Comparison of ENCODE assay signal across 9 cellular contexts in genomic region chr14:54683882-54684794, GRCh38.
A peak's percentile ranks its signal among the peaks of the same experiment; 100 is the strongest.
DNase-seq lines count a peak whose midpoint lies in the region; ATAC-seq and TF ChIP-seq lines count a peak whose summit lies in the region.
"Had no signal": no experiment of that assay in that cellular context is flagged by ENCODE, and none has a peak within 500 bp of the region (broad histone marks: within the 10 kb centered on the region; RNA-seq: fewer than 3 reads in every experiment).

No MANE protein-coding gene starts in this region.

- no peak for TF ChIP-seq CTCF in BJ (IDR thresholded peaks at IDR 0.05; ENCODE audit: insufficient read depth, low read depth, low read length)
- TF ChIP-seq CTCF in Peyer's patch (IDR thresholded peaks at IDR 0.05): no peak
- TF ChIP-seq CTCF in fibroblast of mammary gland (conservative IDR thresholded peaks at IDR 0.05; ENCODE audit: control insufficient read depth, insufficient read depth, low read depth, low read length): no peak
- no peak for TF ChIP-seq CTCF in osteocyte (IDR thresholded peaks at IDR 0.05)

- peak overlapping the region; percentile 8 to 82 (median 44) for H3K27ac ChIP-seq in Peyer's patch

- no peak overlapping the region for H3K4me3 ChIP-seq in BJ (ENCODE audit: low read depth, low read length)
- no peak overlapping the region for H3K4me3 ChIP-seq in Peyer's patch
- peak overlapping the region; percentile 13 for H3K4me3 ChIP-seq in fibroblast of mammary gland (ENCODE audit: control insufficient read depth, low read depth, low read length)

- DNase-seq in BJ (ENCODE audit: low read depth) (peak; percentile 84), Peyer's patch (peak in 1 of 3 donors; percentile 60), fibroblast of mammary gland (ENCODE audit: low read depth) (peak; percentile 90), osteocyte (ENCODE audit: extremely low spot score, unreplicated experiment) (no peak), erythroblast (lab: John Stamatoyannopoulos, UW) (no peak)
- DNase-seq: hippocampal formation had no signal

- H3K36me3 ChIP-seq in BJ (ENCODE audit: control insufficient read depth, insufficient read depth, low read length): no peaks in the 10 kb centered on the region
- no peaks in the 10 kb centered on the region for H3K36me3 ChIP-seq in Peyer's patch

- H3K4me1 ChIP-seq in Peyer's patch: peaks cover 0 to 32% (median 0%) of the 10 kb centered on the region in 4 donors

- CTCF ChIA-PET in BJ (lab: Yijun Ruan, JAX): interaction anchor here (0.6 to 5.4 kb wide), 11 partner anchors 9 to 122 kb away, joined by 3 to 32 read pairs (median 5); no protein-coding TSS in a partner anchor

- no peak for ATAC-seq in GM21717 (IDR thresholded peaks at IDR 0.05; ENCODE audit: unreplicated experiment)
- ATAC-seq in GM18909 (IDR thresholded peaks at IDR 0.05; ENCODE audit: poor library complexity, unreplicated experiment): no peak
- no peak for ATAC-seq in HG03095 (IDR thresholded peaks at IDR 0.05; ENCODE audit: unreplicated experiment)

- no peaks in the 10 kb centered on the region for H3K9me3 ChIP-seq in Peyer's patch

- H3K27me3 Mint-ChIP-seq in osteocyte (ENCODE audit: unreplicated experiment): no peaks in the 10 kb centered on the region

- peak overlapping the region; percentile 95 for H3K27ac Mint-ChIP-seq in osteocyte (ENCODE audit: unreplicated experiment)

- POLR2A ChIA-PET in BJ (lab: Charles Lee): interaction anchor here (0.6 kb wide), 1 partner anchor 28 kb away, joined by 3 read pairs; no protein-coding TSS in a partner anchor

- TF ChIP-seq POLR2A in Peyer's patch (IDR thresholded peaks at IDR 0.05) (no peak), erythroblast (IDR thresholded peaks at IDR 0.05; ENCODE audit: low read length) (no peak)

- peak overlapping the region; percentile 51 for H3K4me3 Mint-ChIP-seq in osteocyte (ENCODE audit: unreplicated experiment)

- H3K9me3 Mint-ChIP-seq in osteocyte (ENCODE audit: unreplicated experiment): no peaks in the 10 kb centered on the region

- H3K36me3 Mint-ChIP-seq in osteocyte (ENCODE audit: unreplicated experiment): no peaks in the 10 kb centered on the region

- H3K4me1 Mint-ChIP-seq in osteocyte (ENCODE audit: unreplicated experiment): peaks cover 72% of the 10 kb centered on the region

- no peaks in the 10 kb centered on the region for H3K27me3 ChIP-seq in BJ (ENCODE audit: control insufficient read depth, insufficient read depth, low read length)
- H3K27me3 ChIP-seq in Peyer's patch: no peaks in the 10 kb centered on the region

Comparison
In these comparisons a context has a peak if more than half of its experiments do, and no peak if none do; other contexts are left out.
1. DNase-seq: peak in BJ (single experiment) and fibroblast of mammary gland (single experiment); none in osteocyte (single experiment) and erythroblast (0 of 2).